8 cellular contexts compared by ENCODE assay signal in the genomic region with DNA sequence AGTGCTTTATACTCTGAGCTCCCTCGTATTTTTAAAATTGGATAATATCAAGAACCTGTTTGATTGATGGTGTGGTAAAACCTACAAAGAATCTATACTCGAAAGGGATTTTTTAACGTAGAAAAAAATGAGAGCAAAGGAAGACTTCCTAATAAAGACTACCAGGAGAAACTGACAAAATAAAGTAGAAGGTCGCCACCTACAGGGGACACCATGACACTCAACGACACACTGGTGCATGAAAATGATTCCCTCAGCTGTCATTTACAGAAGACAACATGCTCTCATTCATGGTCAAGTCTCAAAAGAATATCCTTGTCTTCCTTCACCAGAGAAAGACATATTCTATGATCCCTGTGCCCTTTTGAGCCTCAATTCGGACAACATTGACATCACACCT. TPM values are rescaled to one million over a fixed set of nuclear protein-coding genes. Genes with fewer than 3 reads are reported as not detected.
A peak's percentile ranks its signal among the peaks of the same experiment; 100 is the strongest.
DNase-seq lines count a peak whose midpoint lies in the region; ATAC-seq and TF ChIP-seq lines count a peak whose summit lies in the region.

No MANE protein-coding gene starts in this region.

- H3K4me1 ChIP-seq in esophagus muscularis mucosa: no peaks in the 10 kb centered on the region

- no peak overlapping the region for H3K27ac Mint-ChIP-seq in activated T-cell treated with anti-CD3 and anti-CD28 coated beads, Interleukin-2, amount 50 U/mL, for 24 hours
- no peak overlapping the region for H3K27ac Mint-ChIP-seq in activated CD4-positive, alpha-beta T cell treated with anti-CD3 and anti-CD28 coated beads, Interleukin-2, amount 10 ng/mL, durations not matched to agents 7 days and 5 days
- no peak overlapping the region for H3K27ac Mint-ChIP-seq in neural crest cell (ENCODE audit: unreplicated experiment)

- TF ChIP-seq EP300 in esophagus muscularis mucosa (IDR thresholded peaks at IDR 0.05): no peak

- H3K27me3 ChIP-seq in esophagus muscularis mucosa: no peaks in the 10 kb centered on the region

- H3K27me3 Mint-ChIP-seq in activated T-cell treated with anti-CD3 and anti-CD28 coated beads, Interleukin-2, amount 50 U/mL, for 24 hours: peaks cover 8% of the 10 kb centered on the region
- H3K27me3 Mint-ChIP-seq in activated CD4-positive, alpha-beta T cell treated with anti-CD3 and anti-CD28 coated beads, Interleukin-2, amount 10 ng/mL, durations not matched to agents 7 days and 5 days: peaks cover 5% of the 10 kb centered on the region
- no peaks in the 10 kb centered on the region for H3K27me3 Mint-ChIP-seq in neural crest cell (ENCODE audit: low read depth)

- WGBS in esophagus muscularis mucosa: 20% methylated on average over 6 of the region's 6 CpGs

- no peak overlapping the region for H3K27ac ChIP-seq in esophagus muscularis mucosa (replicated peaks in 1 of 4)

- TF ChIP-seq CTCF in esophagus muscularis mucosa (IDR thresholded peaks at IDR 0.05) (peak; percentile 68 to 74 (median 68)), neural crest cell (conservative IDR thresholded peaks at IDR 0.05) (peak; percentile 69)

- no peaks in the 10 kb centered on the region for H3K36me3 Mint-ChIP-seq in activated T-cell treated with anti-CD3 and anti-CD28 coated beads, Interleukin-2, amount 50 U/mL, for 24 hours (ENCODE audit: low read depth)
- H3K36me3 Mint-ChIP-seq in activated CD4-positive, alpha-beta T cell treated with anti-CD3 and anti-CD28 coated beads, Interleukin-2, amount 10 ng/mL, durations not matched to agents 7 days and 5 days (ENCODE audit: low read depth): no peaks in the 10 kb centered on the region
- H3K36me3 Mint-ChIP-seq in neural crest cell (ENCODE audit: low read depth): no peaks in the 10 kb centered on the region

- DNase-seq in activated T-cell treated with anti-CD3 and anti-CD28 coated beads for 1 hour (ENCODE audit: low read depth) (peak; percentile 8), NCI-H1417 (lab: John Stamatoyannopoulos, UW) (peak; percentile 49 to 87 (median 58)), esophagus muscularis mucosa (ENCODE audit: extremely low spot score) (no peak), neural crest cell (ENCODE audit: low read depth, low spot score) (no peak), KG1 (lab: John Stamatoyannopoulos, UW) (no peak)
- no peak for DNase-seq in activated T-cell treated with anti-CD3 and anti-CD28 coated beads, Interleukin-2, amount 50 U/mL, for 24 hours
- DNase-seq in activated CD4-positive, alpha-beta T cell treated with anti-CD3 and anti-CD28 coated beads, Interleukin-2, amount 10 ng/mL, durations not matched to agents 7 days and 5 days: peak; percentile 66

- POLR2A ChIA-PET in activated CD4-positive, alpha-beta T cell treated with anti-CD3 and anti-CD28 coated beads, Interleukin-2, amount 10 ng/mL, durations not matched to agents 7 days and 5 days (lab: Charles Lee): no interaction called here

- no peaks in the 10 kb centered on the region for H3K4me1 Mint-ChIP-seq in activated T-cell treated with anti-CD3 and anti-CD28 coated beads, Interleukin-2, amount 50 U/mL, for 24 hours (ENCODE audit: low read depth)
- no peaks in the 10 kb centered on the region for H3K4me1 Mint-ChIP-seq in activated CD4-positive, alpha-beta T cell treated with anti-CD3 and anti-CD28 coated beads, Interleukin-2, amount 10 ng/mL, durations not matched to agents 7 days and 5 days
- peaks cover 71% of the 10 kb centered on the region for H3K4me1 Mint-ChIP-seq in neural crest cell

- H3K9me3 Mint-ChIP-seq in activated T-cell treated with anti-CD3 and anti-CD28 coated beads, Interleukin-2, amount 50 U/mL, for 24 hours: no peaks in the 10 kb centered on the region
- H3K9me3 Mint-ChIP-seq in activated CD4-positive, alpha-beta T cell treated with anti-CD3 and anti-CD28 coated beads, Interleukin-2, amount 10 ng/mL, durations not matched to agents 7 days and 5 days: no peaks in the 10 kb centered on the region
- H3K9me3 Mint-ChIP-seq in neural crest cell: no peaks in the 10 kb centered on the region

- H3K4me3 ChIP-seq in esophagus muscularis mucosa: no peak overlapping the region

- no peaks in the 10 kb centered on the region for H3K36me3 ChIP-seq in esophagus muscularis mucosa

- intact Hi-C loops in esophagus muscularis mucosa (cut with DNase I): loop anchor here (1.0 to 5.0 kb wide), 2 partner anchors 80 to 392 kb away; no protein-coding TSS in a partner anchor

- no peak for TF ChIP-seq POLR2A in esophagus muscularis mucosa (IDR thresholded peaks at IDR 0.05; ENCODE audit: low read depth)

- CTCF ChIA-PET in activated CD4-positive, alpha-beta T cell treated with anti-CD3 and anti-CD28 coated beads, Interleukin-2, amount 10 ng/mL, durations not matched to agents 7 days and 5 days (lab: Charles Lee): interaction anchor here (0.8 to 2.8 kb wide), 10 partner anchors 8 to 393 kb away, joined by 3 to 11 read pairs (median 4); no protein-coding TSS in a partner anchor

- ATAC-seq in HG02870 (IDR thresholded peaks at IDR 0.05; ENCODE audit: unreplicated experiment): no peak

- no peaks in the 10 kb centered on the region for H3K9me3 ChIP-seq in esophagus muscularis mucosa

- no peak overlapping the region for H3K4me3 Mint-ChIP-seq in activated T-cell treated with anti-CD3 and anti-CD28 coated beads, Interleukin-2, amount 50 U/mL, for 24 hours
- no peak overlapping the region for H3K4me3 Mint-ChIP-seq in activated CD4-positive, alpha-beta T cell treated with anti-CD3 and anti-CD28 coated beads, Interleukin-2, amount 10 ng/mL, durations not matched to agents 7 days and 5 days
- no peak overlapping the region for H3K4me3 Mint-ChIP-seq in neural crest cell

RNA-seq across cellular contexts. Expression of a gene that starts 10.1 kb away (rescaled TPM):
- total RNA-seq in activated CD4-positive, alpha-beta T cell treated with anti-CD3 and anti-CD28 coated beads, Interleukin-2, amount 10 ng/mL, durations not matched to agents 7 days and 5 days: under 1 TPM; 0.22 to 0.54 TPM
- total RNA-seq in esophagus muscularis mucosa (10 to 100 TPM in 3 of 4 donors, 1 to 10 TPM in 1; 8.6 to 15.6 (median 11.7) TPM), neural crest cell (54.7 and 56.6 TPM in 2 replicates)

Comparison
In these comparisons a context has a peak if more than half of its experiments do, and no peak if none do; other contexts are left out.
1. DNase-seq: peak in activated T-cell treated with anti-CD3 and anti-CD28 coated beads for 1 hour (single experiment), NCI-H1417 (3 of 3) and activated CD4-positive, alpha-beta T cell treated with anti-CD3 and anti-CD28 coated beads, Interleukin-2, amount 10 ng/mL, durations not matched to agents 7 days and 5 days (single experiment); none in activated T-cell treated with anti-CD3 and anti-CD28 coated beads, Interleukin-2, amount 50 U/mL, for 24 hours (single experiment), esophagus muscularis mucosa (single experiment), neural crest cell (single experiment) and KG1 (single experiment).
2. RNA of a gene that starts 10.1 kb away (total RNA-seq): 54.7 to 56.6 TPM in neural crest cell and 8.6 to 15.6 TPM in esophagus muscularis mucosa; 0.22 to 0.54 TPM in activated CD4-positive, alpha-beta T cell treated with anti-CD3 and anti-CD28 coated beads, Interleukin-2, amount 10 ng/mL, durations not matched to agents 7 days and 5 days; every median in the first group is over 4 times any median in the second.